Comparison of ENCODE assay signal across 13 cellular contexts in the genomic region with DNA sequence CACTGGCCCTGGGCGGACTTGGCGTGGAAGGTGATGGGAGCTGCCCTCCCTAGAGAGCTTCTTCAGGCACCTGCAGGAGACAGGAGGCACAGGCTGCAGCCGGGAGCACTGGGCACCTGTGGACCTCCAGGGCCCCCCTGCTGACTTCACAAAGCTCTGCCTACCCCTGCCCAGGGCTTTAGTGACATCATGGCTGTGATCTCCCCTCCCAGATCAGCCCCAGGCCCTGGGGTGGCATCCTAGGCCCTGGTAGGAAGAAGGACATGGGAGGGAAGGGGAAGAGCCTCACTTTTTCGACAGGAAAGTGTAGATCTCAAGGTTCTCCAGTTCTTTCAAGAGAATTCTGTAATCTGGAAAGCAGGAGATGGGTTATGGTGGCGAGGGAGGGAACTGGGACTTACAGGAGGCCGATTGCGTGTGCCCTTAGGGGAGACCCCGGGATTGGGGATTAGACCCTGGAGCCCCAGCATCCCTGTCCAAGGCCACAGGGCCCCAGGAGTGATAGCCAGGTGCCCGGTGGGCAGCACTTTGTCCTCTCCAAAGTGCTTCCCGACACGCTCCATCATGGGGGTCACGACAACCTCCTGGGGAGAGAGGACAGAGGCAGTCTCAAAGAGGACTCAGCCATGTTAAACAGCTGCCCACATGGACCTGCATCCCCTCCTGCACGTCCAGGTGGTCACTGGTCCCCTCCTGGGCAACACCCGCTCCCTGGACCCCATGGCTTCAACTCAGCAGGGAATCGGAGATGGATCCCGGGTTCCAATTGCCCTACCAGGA. TPM values are rescaled to one million over a fixed set of nuclear protein-coding genes. Genes with fewer than 3 reads are reported as not detected.
"Had no signal": no experiment of that assay in that cellular context is flagged by ENCODE, and none has a peak within 500 bp of the region (broad histone marks: within the 10 kb centered on the region; RNA-seq: fewer than 3 reads in every experiment).

No MANE protein-coding gene starts in this region.

RNA-seq across cellular contexts. Expression of gene CBY3, which starts 37.5 kb away (rescaled TPM):
- total RNA-seq: myocyte, neural crest cell, occipital lobe, osteoblast, right atrium auricular region, right lobe of liver, smooth muscle cell, stomach, subcutaneous adipose tissue, temporal lobe, urinary bladder, uterus had no signal
- polyA plus RNA-seq: ovary, smooth muscle cell had no signal
